ENCODE assay signal across 8 cellular contexts in the genomic region with DNA sequence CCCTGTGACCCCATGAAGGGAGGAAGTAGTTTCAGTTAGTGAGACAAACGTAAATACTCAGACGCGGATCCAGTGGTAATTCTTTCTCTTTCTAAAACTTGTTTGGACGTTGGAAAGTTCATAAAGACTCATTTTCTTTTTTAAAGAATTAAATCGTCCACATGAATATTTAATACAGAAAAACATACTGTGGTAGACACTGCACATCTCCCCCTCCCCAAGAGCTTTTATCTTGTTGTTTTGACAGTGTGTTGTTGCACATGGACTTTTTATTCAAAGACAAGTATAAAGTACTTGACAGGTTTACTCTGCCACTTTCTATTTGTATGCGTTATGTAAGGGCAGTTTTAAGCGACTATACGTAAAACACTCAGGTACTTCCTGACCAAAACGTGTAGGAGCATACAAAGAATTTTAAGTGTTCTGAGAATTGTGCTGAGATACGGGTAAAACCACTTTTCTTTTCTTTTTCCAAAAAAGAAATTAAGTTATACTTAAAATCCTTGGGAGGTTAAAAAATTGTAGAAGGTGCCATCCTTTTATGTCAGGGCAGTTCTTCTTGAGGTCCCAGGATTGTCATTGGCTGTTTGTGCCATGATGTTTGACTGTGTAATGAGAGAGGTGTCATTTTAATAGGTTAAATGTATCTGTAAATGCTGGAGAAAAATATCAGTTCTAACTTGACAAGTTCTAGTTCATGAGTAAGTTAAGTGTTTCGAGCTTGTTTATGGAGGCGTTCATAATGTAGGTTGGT. TPM values are rescaled to one million over a fixed set of nuclear protein-coding genes. Genes with fewer than 3 reads are reported as not detected.
DNase-seq lines count a peak whose midpoint lies in the region; ATAC-seq and TF ChIP-seq lines count a peak whose summit lies in the region.

No MANE protein-coding gene starts in this region.

- WGBS in body of pancreas, 2 donors = 0 to 1% methylated on average over 12 of the region's 12 CpGs

- TF ChIP-seq POLR2A in body of pancreas (IDR thresholded peaks at IDR 0.05) = peak in 1 of 3 donors; percentile 33

- no peaks in the 10 kb centered on the region for H3K27me3 ChIP-seq in body of pancreas
- no peaks in the 10 kb centered on the region for H3K27me3 ChIP-seq in left lung

- peak overlapping the region; percentile 71 to 91 for H3K4me3 ChIP-seq in body of pancreas
- peak overlapping the region; percentile 72 to 76 for H3K4me3 ChIP-seq in left lung

- H3K27ac ChIP-seq in body of pancreas (peak overlapping the region; percentile 94 to 98 (median 96)), left lung (peak overlapping the region; percentile 97 to 98)

- intact Hi-C loops in body of pancreas (cut with DNase I) (loop anchor here (10.0 kb wide), 1 partner anchor 67 kb away; no protein-coding TSS in a partner anchor), left lung (cut with DNase I) (loop anchor here in 1 of 2 donors (10.0 kb wide), 1 partner anchor 67 kb away; no protein-coding TSS in a partner anchor)

- ATAC-seq in GM18517 (IDR thresholded peaks at IDR 0.05; ENCODE audit: unreplicated experiment) = peak; percentile 20
- ATAC-seq in body of pancreas = no peak
- ATAC-seq in left lung = no peak

- H3K9me3 ChIP-seq in body of pancreas = no peaks in the 10 kb centered on the region
- H3K9me3 ChIP-seq in left lung = no peaks in the 10 kb centered on the region

- H3K4me1 ChIP-seq in body of pancreas = peaks cover 56% of the 10 kb centered on the region
- H3K4me1 ChIP-seq in left lung = peaks cover 25 to 63% of the 10 kb centered on the region in 2 donors

- DNase-seq in Ammon's horn (ENCODE audit: low spot score) (peak; percentile 2), NCI-H524 (lab: John Stamatoyannopoulos, UW) (peak; percentile 36 to 62), body of pancreas (no peak), left lung (no peak), superior temporal gyrus (ENCODE audit: extremely low spot score) (peak; percentile 71), NCI-H226 (no peak), NCI-H1436 (lab: John Stamatoyannopoulos, UW) (no peak)

- no peaks in the 10 kb centered on the region for H3K36me3 ChIP-seq in body of pancreas (replicated peaks in 1 of 2; ENCODE audit: insufficient read depth in 1 of 2, low read depth in 2 of 2)
- H3K36me3 ChIP-seq in left lung = no peaks in the 10 kb centered on the region

- TF ChIP-seq CTCF in body of pancreas (IDR thresholded peaks at IDR 0.05) (no peak), left lung (IDR thresholded peaks at IDR 0.05) (no peak)

RNA-seq across cellular contexts. Expression of a gene that starts 1.3 kb away (rescaled TPM):
- 10 to 100 TPM; 29.8 to 38.9 TPM for total RNA-seq in body of pancreas
- 10 to 100 TPM; 48.8 to 57.7 TPM for total RNA-seq in left lung

Comparison
In these comparisons a context has a peak if more than half of its experiments do, and no peak if none do; other contexts are left out.
1. DNase-seq: peak in Ammon's horn (single experiment), NCI-H524 (2 of 2) and superior temporal gyrus (single experiment); none in body of pancreas (0 of 4), left lung (0 of 2), NCI-H226 (single experiment) and NCI-H1436 (single experiment).